ENCODE assay signal across 15 cellular contexts in the genomic region with DNA sequence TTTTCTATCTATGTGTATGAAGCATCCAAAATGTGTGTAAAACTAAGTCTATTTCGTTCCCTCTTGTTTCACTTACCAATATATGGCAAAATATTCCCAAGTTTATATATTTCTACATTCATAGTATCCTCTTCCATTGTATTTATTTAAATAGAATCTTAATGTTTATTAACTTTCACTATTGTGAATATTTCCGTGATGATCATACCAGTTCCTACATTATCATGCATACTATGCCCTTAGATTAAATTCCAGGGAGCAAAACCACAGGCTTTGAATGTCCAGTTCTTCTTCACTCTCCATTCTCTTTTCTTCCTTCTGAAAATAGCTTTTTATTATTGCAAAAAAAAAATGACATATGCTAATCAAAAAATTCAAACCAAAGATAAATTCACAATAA. TPM values are rescaled to one million over a fixed set of nuclear protein-coding genes. Genes with fewer than 3 reads are reported as not detected.
DNase-seq lines count a peak whose midpoint lies in the region; ATAC-seq, FAIRE-seq and TF ChIP-seq lines count a peak whose summit lies in the region.
"Had no signal": no experiment of that assay in that cellular context is flagged by ENCODE, and none has a peak within 500 bp of the region (broad histone marks: within the 10 kb centered on the region; RNA-seq: fewer than 3 reads in every experiment).

No MANE protein-coding gene starts in this region.

- POLR2A ChIA-PET in PC-3 (lab: Charles Lee; ENCODE audit: unreplicated experiment), result interaction anchor here (0.6 kb wide), 1 partner anchor 96 kb away, joined by 4 read pairs; no protein-coding TSS in a partner anchor

- peak; percentile 17 for DNase-seq in ELR (ENCODE audit: low read depth)
- DNase-seq in PC-3, result no peak
- DNase-seq in hepatocyte (ENCODE audit: low spot score), result no peak
- DNase-seq in small intestine, result peak; percentile 31
- DNase-seq in omental fat pad (ENCODE audit: low spot score), result no peak
- DNase-seq: Kasumi-1; NCI-H1436; NCI-H2081; NCI-H2227 treated with DMSO at 0.1 percent for 48 hours; NK-92 treated with Interleukin-12 subunit alpha and Interleukin-12 subunit beta, amount 100 ng/mL, for 24 hours had no signal

- H4K20me1 ChIP-seq in PC-3 (ENCODE audit: low read length) (no peaks in the 10 kb centered on the region), hepatocyte (ENCODE audit: insufficient read depth, poor library complexity, severe bottlenecking) (no peaks in the 10 kb centered on the region)

- H3K4me3 ChIP-seq in PC-3 (ENCODE audit: low read length) (peak overlapping the region; percentile 72), hepatocyte (no peak overlapping the region), small intestine (ENCODE audit: low read depth in 1 of 2, low read length in 2 of 2) (no peak overlapping the region)
- H3K4me3 ChIP-seq: SJSA1 had no signal

- FAIRE-seq in small intestine (lab: Jason Lieb, UNC), result no peak
- FAIRE-seq: H54, HepG2 had no signal

- H3K9me2 ChIP-seq in PC-3 (replicated peaks; ENCODE audit: low read length), result no peaks in the 10 kb centered on the region
- H3K9me2 ChIP-seq in hepatocyte (replicated peaks; ENCODE audit: insufficient read depth), result no peaks in the 10 kb centered on the region

- peak overlapping the region; percentile 21; the same call in 1 of the 2 replicates for H3K9ac ChIP-seq in PC-3 (ENCODE audit: low read length)

- no TSS peak for BruUV-seq in PC-3 (replicated peaks; lab: Mats Ljungman, UMichigan)

- H3K27ac ChIP-seq in PC-3 (ENCODE audit: low read length), result no peak overlapping the region
- H3K27ac ChIP-seq in hepatocyte, result no peak overlapping the region
- no peak overlapping the region for H3K27ac ChIP-seq in small intestine (ENCODE audit: low read depth in 1 of 2, low read length in 1 of 2)
- H3K27ac ChIP-seq: SJSA1 had no signal

- H3K27me3 ChIP-seq in PC-3 (ENCODE audit: low read length) (no peaks in the 10 kb centered on the region), hepatocyte (no peaks in the 10 kb centered on the region), small intestine (ENCODE audit: control insufficient read depth in 2 of 2, insufficient read depth in 2 of 2, low read length in 2 of 2) (no peaks in the 10 kb centered on the region)
- H3K27me3 ChIP-seq: SJSA1 had no signal

- intact Hi-C loops in PC-3 (cut with micrococcal nuclease), result loop anchor here (5.0 kb wide), 1 partner anchor 81 kb away; no protein-coding TSS in a partner anchor

- TF ChIP-seq CTCF in PC-3 (conservative IDR thresholded peaks at IDR 0.05; ENCODE audit: low read depth, low read length), result no peak
- no peak for TF ChIP-seq CTCF in hepatocyte (IDR thresholded peaks at IDR 0.05; ENCODE audit: poor library complexity)
- no peak for TF ChIP-seq CTCF in omental fat pad (IDR thresholded peaks at IDR 0.05)

- CTCF ChIA-PET in PC-3 (lab: Charles Lee), result interaction anchor here (0.7 kb wide), 1 partner anchor 76 kb away, joined by 4 read pairs; no protein-coding TSS in a partner anchor

- H3K4me1 ChIP-seq in PC-3 (ENCODE audit: insufficient read depth, low read length) (peaks cover 42% of the 10 kb centered on the region), hepatocyte (ENCODE audit: insufficient read depth) (peaks cover 10% of the 10 kb centered on the region), small intestine (ENCODE audit: control insufficient read depth in 2 of 2, insufficient read depth in 1 of 2, low read depth in 1 of 2, low read length in 1 of 2) (peaks cover 4 to 10% of the 10 kb centered on the region in 2 donors)

- H2AFZ ChIP-seq in PC-3 (ENCODE audit: low read length), result peak overlapping the region; percentile 82; the same call in 1 of the 2 replicates
- H2AFZ ChIP-seq in hepatocyte, result no peak overlapping the region

- WGBS in hepatocyte (ENCODE audit: low lambda C conversion rate, missing lambda C conversion rate), result 99% methylated on average over 2 of the region's 2 CpGs
- 40 to 63% (median 51%) methylated on average over 2 of the region's 2 CpGs for WGBS in small intestine, 3 donors

- no peaks in the 10 kb centered on the region for H3F3A ChIP-seq in PC-3 (ENCODE audit: low read length, unreplicated experiment)

- H3K4me2 ChIP-seq in PC-3 (ENCODE audit: low read length) (peak overlapping the region; percentile 90), hepatocyte (peak overlapping the region; percentile 82)

- no peaks in the 10 kb centered on the region for H3K36me3 ChIP-seq in PC-3 (ENCODE audit: low read depth, low read length)
- no peaks in the 10 kb centered on the region for H3K36me3 ChIP-seq in hepatocyte (replicated peaks; ENCODE audit: insufficient read depth, low read depth)
- H3K36me3 ChIP-seq in small intestine (ENCODE audit: control insufficient read depth in 2 of 2, insufficient read depth in 2 of 2, low read length in 2 of 2), result no peaks in the 10 kb centered on the region
- H3K36me3 ChIP-seq: SJSA1 had no signal

- no peak for ATAC-seq in PC-3
- no peak for ATAC-seq in GM21381 (IDR thresholded peaks at IDR 0.05; ENCODE audit: unreplicated experiment)
- no peak for ATAC-seq in omental fat pad (ENCODE audit: low FRiP score)
- ATAC-seq in HG02678 (IDR thresholded peaks at IDR 0.05; ENCODE audit: unreplicated experiment), result no peak
- ATAC-seq: HepG2 had no signal

- H3K79me2 ChIP-seq in PC-3 (ENCODE audit: low read length), result peaks cover 23% of the 10 kb centered on the region
- H3K79me2 ChIP-seq in hepatocyte, result peaks cover 47% of the 10 kb centered on the region

- H3K9me3 ChIP-seq in PC-3 (ENCODE audit: low read length) (no peaks in the 10 kb centered on the region), hepatocyte (ENCODE audit: low read depth) (no peaks in the 10 kb centered on the region), small intestine (ENCODE audit: control insufficient read depth, low read depth) (no peaks in the 10 kb centered on the region)
- H3K9me3 ChIP-seq: SJSA1 had no signal

RNA-seq across cellular contexts. Expression of gene MAP2K6, which starts 4.0 kb away (rescaled TPM):
- 8.4 and 12.2 TPM in 2 replicates for total RNA-seq in PC-3 (2014; rRNA removed)
- 12.0 and 13.2 TPM in 2 replicates for total RNA-seq in hepatocyte
- polyA plus RNA-seq in hepatocyte, result 3.3 and 5.8 TPM in 2 replicates
- polyA plus RNA-seq in small intestine, result 10 to 100 TPM in 1 of 3 donors, 1 to 10 TPM in 2; 5.1 to 21.2 (median 6.5) TPM
- 10 to 100 TPM in 1 of 4 donors, 1 to 10 TPM in 3; 3.5 to 24.3 (median 4.8) TPM for total RNA-seq in omental fat pad

Comparison
In these comparisons a context has a peak if more than half of its experiments do, and no peak if none do; other contexts are left out.
1. DNase-seq: peak in ELR (single experiment) and small intestine (single experiment); none in PC-3 (single experiment), hepatocyte (single experiment) and omental fat pad (single experiment).